Comparison of ENCODE assay signal across 8 cellular contexts in the genomic region with DNA sequence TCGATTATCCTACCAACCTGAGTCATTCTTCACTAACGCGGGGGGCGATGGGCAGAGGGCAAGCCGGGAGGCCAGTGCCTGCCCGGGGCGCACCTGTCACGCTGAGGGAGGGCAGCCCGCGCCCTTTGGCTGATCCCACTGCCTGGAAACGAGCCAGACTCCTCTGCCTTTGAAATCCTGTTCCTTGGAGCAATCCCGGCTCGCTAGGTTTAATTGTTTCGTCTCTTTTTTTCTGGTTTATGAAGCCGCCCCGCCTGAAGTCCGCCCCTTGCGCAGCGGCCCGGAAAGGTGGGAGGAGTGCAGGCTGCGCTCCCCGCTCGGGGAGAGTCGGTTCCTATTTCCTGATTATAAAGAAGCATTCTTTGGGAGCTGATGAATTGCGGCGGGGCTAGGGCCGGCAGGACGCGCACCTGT.
A peak's percentile ranks its signal among the peaks of the same experiment; 100 is the strongest.
DNase-seq lines count a peak whose midpoint lies in the region; ATAC-seq and TF ChIP-seq lines count a peak whose summit lies in the region.

No MANE protein-coding gene starts in this region.

- POLR2A ChIA-PET in PC-3 (lab: Charles Lee; ENCODE audit: unreplicated experiment), result no interaction called here
- POLR2A ChIA-PET in naive thymus-derived CD4-positive, alpha-beta T cell (lab: Charles Lee), result no interaction called here

- peak overlapping the region; percentile 45; the same call in 1 of the 2 replicates for H2AFZ ChIP-seq in PC-3 (ENCODE audit: low read length)

- H3K27ac Mint-ChIP-seq in Calu3 (ENCODE audit: unreplicated experiment) (no peak overlapping the region), chondrocyte (ENCODE audit: unreplicated experiment) (no peak overlapping the region)
- peak overlapping the region in 6 of 9 donors; percentile 59 to 79 (median 73) for H3K27ac Mint-ChIP-seq in naive thymus-derived CD4-positive, alpha-beta T cell

- H3K9me3 Mint-ChIP-seq in Calu3 (ENCODE audit: low read depth, unreplicated experiment) (peaks cover 6% of the 10 kb centered on the region), chondrocyte (ENCODE audit: low read depth) (peaks cover 13% of the 10 kb centered on the region)
- peaks cover 0 to 3% (median 0%) of the 10 kb centered on the region in 11 donors for H3K9me3 Mint-ChIP-seq in naive thymus-derived CD4-positive, alpha-beta T cell

- no peaks in the 10 kb centered on the region for H3K36me3 ChIP-seq in PC-3 (ENCODE audit: low read depth, low read length)
- no peaks in the 10 kb centered on the region for H3K36me3 ChIP-seq in naive thymus-derived CD4-positive, alpha-beta T cell (ENCODE audit: control insufficient read depth in 2 of 3, insufficient read depth in 3 of 3, low read length in 3 of 3)

- H3K9ac ChIP-seq in PC-3 (ENCODE audit: low read length), result no peak overlapping the region

- no peak overlapping the region for H3K27ac ChIP-seq in PC-3 (ENCODE audit: low read length)
- no peak overlapping the region for H3K27ac ChIP-seq in naive thymus-derived CD4-positive, alpha-beta T cell (ENCODE audit: low read depth, low read length)

- no peaks in the 10 kb centered on the region for H3K9me2 ChIP-seq in PC-3 (replicated peaks; ENCODE audit: low read length)

- TF ChIP-seq CTCF in Calu3 (IDR thresholded peaks at IDR 0.05; ENCODE audit: unreplicated experiment), result no peak
- no peak for TF ChIP-seq CTCF in PC-3 (conservative IDR thresholded peaks at IDR 0.05; ENCODE audit: low read depth, low read length)
- TF ChIP-seq CTCF in chondrocyte (IDR thresholded peaks at IDR 0.05), result no peak

- no peaks in the 10 kb centered on the region for H4K20me1 ChIP-seq in PC-3 (ENCODE audit: low read length)

- CTCF ChIA-PET in Calu3 (lab: Charles Lee) (interaction anchor here (0.6 kb wide), 1 partner anchor 237 kb away, joined by 4 read pairs; no protein-coding TSS in a partner anchor), PC-3 (lab: Charles Lee) (no interaction called here)
- CTCF ChIA-PET in naive thymus-derived CD4-positive, alpha-beta T cell (lab: Charles Lee), result interaction anchor here (1.2 kb wide), 1 partner anchor 15 kb away, joined by 3 read pairs; no protein-coding TSS in a partner anchor

- intact Hi-C loops in Calu3 (cut with micrococcal nuclease; ENCODE audit: unreplicated experiment) (no loop called here), PC-3 (cut with micrococcal nuclease) (no loop called here)
- intact Hi-C loops in naive thymus-derived CD4-positive, alpha-beta T cell (cut with micrococcal nuclease), result no loop called here

- peaks cover 29% of the 10 kb centered on the region for H3K4me1 Mint-ChIP-seq in Calu3 (ENCODE audit: low read depth, unreplicated experiment)
- H3K4me1 Mint-ChIP-seq in chondrocyte (ENCODE audit: low read depth), result peaks cover 10% of the 10 kb centered on the region
- H3K4me1 Mint-ChIP-seq in naive thymus-derived CD4-positive, alpha-beta T cell, result peaks cover 6 to 19% (median 14%) of the 10 kb centered on the region in 7 donors

- ATAC-seq in HG02759 (IDR thresholded peaks at IDR 0.05; ENCODE audit: unreplicated experiment) (peak; percentile 34), PC-3 (no peak), GM18870 (IDR thresholded peaks at IDR 0.05; ENCODE audit: unreplicated experiment) (no peak), HG03342 (IDR thresholded peaks at IDR 0.05; ENCODE audit: unreplicated experiment) (no peak)
- no peak for ATAC-seq in naive thymus-derived CD4-positive, alpha-beta T cell

- peak; percentile 18 for DNase-seq in Calu3
- no peak for DNase-seq in PC-3
- no peak for DNase-seq in chondrocyte (ENCODE audit: low spot score)
- DNase-seq in naive thymus-derived CD4-positive, alpha-beta T cell, result peak in 2 of 9 donors; percentile 7 to 32
- no peak for DNase-seq in COLO829 (ENCODE audit: low spot score)

- H3K4me3 ChIP-seq in PC-3 (ENCODE audit: low read length), result peak overlapping the region; percentile 47
- peak overlapping the region; percentile 48 for H3K4me3 ChIP-seq in naive thymus-derived CD4-positive, alpha-beta T cell (ENCODE audit: low read length)

- peaks cover 57% of the 10 kb centered on the region for H3K27me3 ChIP-seq in PC-3 (ENCODE audit: low read length)
- no peaks in the 10 kb centered on the region for H3K27me3 ChIP-seq in naive thymus-derived CD4-positive, alpha-beta T cell (ENCODE audit: control insufficient read depth in 2 of 2, insufficient read depth in 2 of 2, low read length in 2 of 2)

- peaks cover 3% of the 10 kb centered on the region; the same call in 1 of the 2 replicates for H3K4me1 ChIP-seq in PC-3 (ENCODE audit: insufficient read depth, low read length)
- peaks cover 0 to 3% of the 10 kb centered on the region in 2 donors for H3K4me1 ChIP-seq in naive thymus-derived CD4-positive, alpha-beta T cell (ENCODE audit: control insufficient read depth in 2 of 2, insufficient read depth in 2 of 2, low read length in 2 of 2)

- H3K79me2 ChIP-seq in PC-3 (ENCODE audit: low read length), result no peaks in the 10 kb centered on the region

- no peaks in the 10 kb centered on the region for H3K9me3 ChIP-seq in PC-3 (ENCODE audit: low read length)
- no peaks in the 10 kb centered on the region for H3K9me3 ChIP-seq in naive thymus-derived CD4-positive, alpha-beta T cell (ENCODE audit: control insufficient read depth in 2 of 3, low read length in 3 of 3)

- H3K4me3 Mint-ChIP-seq in Calu3 (ENCODE audit: low read depth, unreplicated experiment) (peak overlapping the region; percentile 73), chondrocyte (ENCODE audit: unreplicated experiment) (peak overlapping the region; percentile 49)
- peak overlapping the region; percentile 80 to 91 (median 87) for H3K4me3 Mint-ChIP-seq in naive thymus-derived CD4-positive, alpha-beta T cell

- no TSS peak for BruUV-seq in Calu3 (replicated peaks; lab: Mats Ljungman, UMichigan)
- BruUV-seq in PC-3 (replicated peaks; lab: Mats Ljungman, UMichigan), result no TSS peak

- H3K27me3 Mint-ChIP-seq in Calu3 (ENCODE audit: unreplicated experiment), result peaks cover 56% of the 10 kb centered on the region
- H3K27me3 Mint-ChIP-seq in chondrocyte (ENCODE audit: low read depth), result peaks cover 29% of the 10 kb centered on the region
- H3K27me3 Mint-ChIP-seq in naive thymus-derived CD4-positive, alpha-beta T cell, result peaks cover 0 to 13% (median 0%) of the 10 kb centered on the region in 5 donors

- peaks cover 8% of the 10 kb centered on the region for H3K36me3 Mint-ChIP-seq in Calu3 (ENCODE audit: insufficient read depth, unreplicated experiment)
- H3K36me3 Mint-ChIP-seq in chondrocyte (ENCODE audit: low read depth), result peaks cover 1% of the 10 kb centered on the region
- H3K36me3 Mint-ChIP-seq in naive thymus-derived CD4-positive, alpha-beta T cell, result peaks cover 0 to 7% (median 0%) of the 10 kb centered on the region in 5 donors

- H3F3A ChIP-seq in PC-3 (ENCODE audit: low read length, unreplicated experiment), result no peaks in the 10 kb centered on the region

- peak overlapping the region; percentile 71 for H3K4me2 ChIP-seq in PC-3 (ENCODE audit: low read length)

Comparison
In these comparisons a context has a peak if more than half of its experiments do, and no peak if none do; other contexts are left out.
1. H3K27ac Mint-ChIP-seq: peak in naive thymus-derived CD4-positive, alpha-beta T cell (6 of 9); none in Calu3 (single experiment) and chondrocyte (single experiment).
2. Peak in every context shown above with its lines, with median percentiles within 50 percentile points of each other: H3K4me3 Mint-ChIP-seq.